In genomic region chr20:25867776-25868649, GRCh38 we compare ENCODE assay signal across 8 cellular contexts.
A peak's percentile ranks its signal among the peaks of the same experiment; 100 is the strongest.
DNase-seq lines count a peak whose midpoint lies in the region; ATAC-seq and TF ChIP-seq lines count a peak whose summit lies in the region.

No MANE protein-coding gene starts in this region.

- DNase-seq in Ammon's horn (ENCODE audit: low spot score) = peak; percentile 93
- peak; percentile 48 for DNase-seq in NCI-H524 treated with DMSO at 0.1 percent for 48 hours (lab: John Stamatoyannopoulos, UW)
- peak; percentile 66 for DNase-seq in fibroblast of the aortic adventitia (ENCODE audit: low read depth)
- no peak for DNase-seq in natural killer cell treated with Interleukin-12 subunit alpha and Interleukin-12 subunit beta and Interleukin-15 and Interleukin-18, amount 100 ng/mL, for 72 hours (ENCODE audit: low spot score)
- peak; percentile 48 for DNase-seq in stromal cell of bone marrow (ENCODE audit: low read depth)
- no peak for DNase-seq in Kasumi-1 (lab: John Stamatoyannopoulos, UW)

- H3K9me3 Mint-ChIP-seq in activated T-helper 17 cell treated with anti-CD3 and anti-CD28 coated beads, Interleukin-2, amount 50 U/mL, for 72 hours = no peaks in the 10 kb centered on the region
- H3K9me3 Mint-ChIP-seq in natural killer cell treated with Interleukin-12 subunit alpha and Interleukin-12 subunit beta and Interleukin-15 and Interleukin-18, amount 100 ng/mL, for 72 hours = no peaks in the 10 kb centered on the region

- H3K27ac Mint-ChIP-seq in activated T-helper 17 cell treated with anti-CD3 and anti-CD28 coated beads, Interleukin-2, amount 50 U/mL, for 72 hours = no peak overlapping the region
- H3K27ac Mint-ChIP-seq in natural killer cell treated with Interleukin-12 subunit alpha and Interleukin-12 subunit beta and Interleukin-15 and Interleukin-18, amount 100 ng/mL, for 72 hours = no peak overlapping the region

- no peaks in the 10 kb centered on the region for H3K36me3 Mint-ChIP-seq in activated T-helper 17 cell treated with anti-CD3 and anti-CD28 coated beads, Interleukin-2, amount 50 U/mL, for 72 hours (ENCODE audit: low read depth)
- H3K36me3 Mint-ChIP-seq in natural killer cell treated with Interleukin-12 subunit alpha and Interleukin-12 subunit beta and Interleukin-15 and Interleukin-18, amount 100 ng/mL, for 72 hours = no peaks in the 10 kb centered on the region

- peak overlapping the region; percentile 48 for H3K4me3 ChIP-seq in fibroblast of the aortic adventitia (ENCODE audit: low read depth, low read length)

- H3K4me1 Mint-ChIP-seq in activated T-helper 17 cell treated with anti-CD3 and anti-CD28 coated beads, Interleukin-2, amount 50 U/mL, for 72 hours = peaks cover 11% of the 10 kb centered on the region
- H3K4me1 Mint-ChIP-seq in natural killer cell treated with Interleukin-12 subunit alpha and Interleukin-12 subunit beta and Interleukin-15 and Interleukin-18, amount 100 ng/mL, for 72 hours (ENCODE audit: low read depth in 2 of 2) = peaks cover 29 to 39% of the 10 kb centered on the region in 2 donors

- no peak for TF ChIP-seq CTCF in fibroblast of the aortic adventitia (IDR thresholded peaks at IDR 0.05; ENCODE audit: insufficient read depth, low read length)

- peak; percentile 44 for ATAC-seq in GM21786 (IDR thresholded peaks at IDR 0.05; ENCODE audit: unreplicated experiment)
- ATAC-seq in activated T-helper 17 cell treated with anti-CD3 and anti-CD28 coated beads, Interleukin-2, amount 50 U/mL, for 72 hours (replicated peaks) = peak; percentile 76
- ATAC-seq in natural killer cell treated with Interleukin-12 subunit alpha and Interleukin-12 subunit beta and Interleukin-15 and Interleukin-18, amount 100 ng/mL, for 72 hours = peak; percentile 83 to 88

- H3K4me3 Mint-ChIP-seq in activated T-helper 17 cell treated with anti-CD3 and anti-CD28 coated beads, Interleukin-2, amount 50 U/mL, for 72 hours = peak overlapping the region; percentile 72
- peak overlapping the region; percentile 45 for H3K4me3 Mint-ChIP-seq in natural killer cell treated with Interleukin-12 subunit alpha and Interleukin-12 subunit beta and Interleukin-15 and Interleukin-18, amount 100 ng/mL, for 72 hours

- peaks cover 27% of the 10 kb centered on the region for H3K27me3 Mint-ChIP-seq in activated T-helper 17 cell treated with anti-CD3 and anti-CD28 coated beads, Interleukin-2, amount 50 U/mL, for 72 hours
- peaks cover 41 to 46% of the 10 kb centered on the region in 2 donors for H3K27me3 Mint-ChIP-seq in natural killer cell treated with Interleukin-12 subunit alpha and Interleukin-12 subunit beta and Interleukin-15 and Interleukin-18, amount 100 ng/mL, for 72 hours

Comparison
In these comparisons a context has a peak if more than half of its experiments do, and no peak if none do; other contexts are left out.
1. DNase-seq: peak in Ammon's horn (single experiment), NCI-H524 treated with DMSO at 0.1 percent for 48 hours (single experiment), fibroblast of the aortic adventitia (single experiment) and stromal cell of bone marrow (single experiment); none in natural killer cell treated with Interleukin-12 subunit alpha and Interleukin-12 subunit beta and Interleukin-15 and Interleukin-18, amount 100 ng/mL, for 72 hours (single experiment) and Kasumi-1 (0 of 2).
2. Peak in every context shown above with its lines, with median percentiles within 50 percentile points of each other: ATAC-seq.